Comparison of ENCODE assay signal across 24 cellular contexts in genomic region chr4:100985576-100985975, GRCh38.
"Had no signal": no experiment of that assay in that cellular context is flagged by ENCODE, and none has a peak within 500 bp of the region (broad histone marks: within the 10 kb centered on the region; RNA-seq: fewer than 3 reads in every experiment).

No MANE protein-coding gene starts in this region.

- H3K9me3 ChIP-seq: body of pancreas, heart left ventricle, right atrium auricular region, suprapubic skin had no signal

- H3K27ac ChIP-seq: body of pancreas, epithelial cell of prostate, heart left ventricle, right atrium auricular region, suprapubic skin had no signal

- H3K4me1 Mint-ChIP-seq: activated B cell treated with CpG ODN at 0.5 μM for 24 hours had no signal

- DNase-seq: activated B cell treated with CpG ODN at 0.5 μM for 24 hours; activated CD4-positive, alpha-beta T cell treated with anti-CD3 and anti-CD28 coated beads for 48 hours; activated CD8-positive, alpha-beta memory T cell treated with anti-CD3 and anti-CD28 coated beads, Interleukin-2, amount 50 U/mL, for 4 hours; activated CD8-positive, alpha-beta T cell treated with anti-CD3 and anti-CD28 coated beads for 36 hours; activated gamma-delta T cell treated with Interleukin-2 at 50 U/mL for 16 hours; activated T-cell treated with anti-CD3 and anti-CD28 coated beads, Interleukin-2, amount 50 U/mL, for 48 hours; body of pancreas; cerebellar nuclear complex; dermis blood vessel endothelial cell; heart left ventricle; immature natural killer cell; left colon; naive thymus-derived CD8-positive, alpha-beta T cell; occipital lobe; small intestine; trophoblast cell had no signal

- H3K4me3 Mint-ChIP-seq: activated B cell treated with CpG ODN at 0.5 μM for 24 hours; activated CD8-positive, alpha-beta T cell treated with anti-CD3 and anti-CD28 coated beads for 36 hours; activated naive CD8-positive, alpha-beta T cell; immature natural killer cell; naive thymus-derived CD8-positive, alpha-beta T cell; stimulated activated naive CD8-positive, alpha-beta T cell treated with anti-CD3 and anti-CD28 coated beads, Interleukin-15, Interleukin-2, amounts not matched to agents 100 ng/mL and 50 ng/mL, for 24 hours had no signal

- ATAC-seq: activated CD8-positive, alpha-beta T cell treated with anti-CD3 and anti-CD28 coated beads for 36 hours; body of pancreas; left colon; naive thymus-derived CD8-positive, alpha-beta T cell had no signal

- H3K36me3 ChIP-seq: heart left ventricle, right atrium auricular region, suprapubic skin had no signal

- H3K4me3 ChIP-seq: body of pancreas, heart left ventricle, lung, right atrium auricular region, suprapubic skin had no signal

- H3K27me3 Mint-ChIP-seq: activated B cell treated with CpG ODN at 0.5 μM for 24 hours; activated naive CD8-positive, alpha-beta T cell; progenitor cell of endocrine pancreas; stimulated activated naive CD8-positive, alpha-beta T cell treated with anti-CD3 and anti-CD28 coated beads, Interleukin-15, Interleukin-2, amounts not matched to agents 100 ng/mL and 50 ng/mL, for 24 hours had no signal

- H3K36me3 Mint-ChIP-seq: activated naive CD8-positive, alpha-beta T cell; immature natural killer cell; naive thymus-derived CD8-positive, alpha-beta T cell had no signal

- FAIRE-seq: frontal cortex, small intestine had no signal

- H3K4me1 ChIP-seq: body of pancreas, right atrium auricular region, suprapubic skin had no signal

- H3K27ac Mint-ChIP-seq: activated B cell treated with CpG ODN at 0.5 μM for 24 hours; activated CD8-positive, alpha-beta T cell treated with anti-CD3 and anti-CD28 coated beads for 36 hours; activated naive CD8-positive, alpha-beta T cell; immature natural killer cell; naive thymus-derived CD8-positive, alpha-beta T cell; progenitor cell of endocrine pancreas; stimulated activated naive CD8-positive, alpha-beta T cell treated with anti-CD3 and anti-CD28 coated beads, Interleukin-15, Interleukin-2, amounts not matched to agents 100 ng/mL and 50 ng/mL, for 24 hours had no signal

- H3K27me3 ChIP-seq: body of pancreas, heart left ventricle, right atrium auricular region, suprapubic skin had no signal

- H3K9me3 Mint-ChIP-seq: activated B cell treated with CpG ODN at 0.5 μM for 24 hours; activated CD8-positive, alpha-beta T cell treated with anti-CD3 and anti-CD28 coated beads for 36 hours; immature natural killer cell; naive thymus-derived CD8-positive, alpha-beta T cell; stimulated activated naive CD8-positive, alpha-beta T cell treated with anti-CD3 and anti-CD28 coated beads, Interleukin-15, Interleukin-2, amounts not matched to agents 100 ng/mL and 50 ng/mL, for 24 hours had no signal
